Comparison of ENCODE assay signal across 38 cellular contexts in genomic region chr16:74797414-74797813, GRCh38. TPM values are rescaled to one million over a fixed set of nuclear protein-coding genes. Genes with fewer than 3 reads are reported as not detected.
"Had no signal": no experiment of that assay in that cellular context is flagged by ENCODE, and none has a peak within 500 bp of the region (broad histone marks: within the 10 kb centered on the region; RNA-seq: fewer than 3 reads in every experiment).

No MANE protein-coding gene starts in this region.

- H3K4me3 ChIP-seq: adrenal gland, body of pancreas, esophagus squamous epithelium, gastroesophageal sphincter, heart right ventricle had no signal

- H3K4me3 Mint-ChIP-seq: activated CD4-positive, alpha-beta memory T cell treated with anti-CD3 and anti-CD28 coated beads for 36 hours; activated CD8-positive, alpha-beta memory T cell treated with anti-CD3 and anti-CD28 coated beads, Interleukin-2, amount 10 ng/mL, durations not matched to agents 7 days and 5 days; activated CD8-positive, alpha-beta T cell treated with anti-CD3 and anti-CD28 coated beads, Interleukin-2, amount 10 ng/mL, durations not matched to agents 7 days and 5 days; activated naive CD4-positive, alpha-beta T cell treated with anti-CD3 and anti-CD28 coated beads for 36 hours; activated naive CD4-positive, alpha-beta T cell treated with anti-CD3 and anti-CD28 coated beads, Interleukin-2, amount 50 U/mL, for 24 hours; activated naive CD8-positive, alpha-beta T cell treated with anti-CD3 and anti-CD28 coated beads for 36 hours; activated naive CD8-positive, alpha-beta T cell treated with anti-CD3 and anti-CD28 coated beads, Interleukin-2, amount 50 U/mL, for 24 hours; activated T-helper 1 cell treated with anti-CD3 and anti-CD28 coated beads, Interleukin-12 subunit alpha, Interleukin-12 subunit beta, Interleukin-2, Interleukin-4 antibody, amounts not matched to agents 30 ng/mL and 10 ng/mL and 1 ng/mL, durations not matched to agents 14 hours and 24 hours and 36 hours; effector memory CD8-positive, alpha-beta T cell; T-helper 17 cell; T-helper 2 cell treated with Interferon-gamma antibody and Interleukin-4, amounts not matched to agents 5 μg/mL and 100 μg/mL, for 36 hours had no signal

- H3K27ac ChIP-seq: adrenal gland, body of pancreas, epithelial cell of prostate, esophagus squamous epithelium, gastroesophageal sphincter, heart right ventricle had no signal

- H3K27ac Mint-ChIP-seq: activated CD4-positive, alpha-beta memory T cell treated with anti-CD3 and anti-CD28 coated beads for 36 hours; activated CD8-positive, alpha-beta memory T cell treated with anti-CD3 and anti-CD28 coated beads, Interleukin-2, amount 10 ng/mL, durations not matched to agents 7 days and 5 days; activated CD8-positive, alpha-beta T cell treated with anti-CD3 and anti-CD28 coated beads, Interleukin-2, amount 10 ng/mL, durations not matched to agents 7 days and 5 days; activated naive CD4-positive, alpha-beta T cell treated with anti-CD3 and anti-CD28 coated beads for 36 hours; activated naive CD4-positive, alpha-beta T cell treated with anti-CD3 and anti-CD28 coated beads, Interleukin-2, amount 50 U/mL, for 24 hours; activated naive CD8-positive, alpha-beta T cell treated with anti-CD3 and anti-CD28 coated beads for 36 hours; activated naive CD8-positive, alpha-beta T cell treated with anti-CD3 and anti-CD28 coated beads, Interleukin-2, amount 50 U/mL, for 24 hours; activated T-helper 1 cell treated with anti-CD3 and anti-CD28 coated beads, Interleukin-12 subunit alpha, Interleukin-12 subunit beta, Interleukin-2, Interleukin-4 antibody, amounts not matched to agents 30 ng/mL and 10 ng/mL and 1 ng/mL, durations not matched to agents 14 hours and 24 hours and 36 hours; activated T-helper 2 cell treated with anti-CD3 and anti-CD28 coated beads, Interferon-gamma antibody, Interleukin-2, Interleukin-4, amounts not matched to agents 10 μg/mL and 5 μg/mL and 100 μg/mL, durations not matched to agents 14 hours and 24 hours and 36 hours; effector memory CD8-positive, alpha-beta T cell; T-helper 17 cell; T-helper 2 cell treated with Interferon-gamma antibody and Interleukin-4, amounts not matched to agents 5 μg/mL and 100 μg/mL, for 36 hours had no signal

- H3K9me3 ChIP-seq: adrenal gland, body of pancreas, esophagus squamous epithelium had no signal

- DNase-seq: activated CD4-positive, alpha-beta memory T cell treated with anti-CD3 and anti-CD28 coated beads for 36 hours; activated CD4-positive, alpha-beta T cell treated with anti-CD3 and anti-CD28 coated beads for 1 hour; activated CD4-positive, alpha-beta T cell treated with anti-CD3 and anti-CD28 coated beads for 4 hours; activated CD8-positive, alpha-beta memory T cell treated with anti-CD3 and anti-CD28 coated beads, Interleukin-2, amount 10 ng/mL, durations not matched to agents 7 days and 5 days; activated CD8-positive, alpha-beta memory T cell treated with anti-CD3 and anti-CD28 coated beads, Interleukin-2, amount 50 U/mL, for 4 hours; activated CD8-positive, alpha-beta T cell treated with anti-CD3 and anti-CD28 coated beads, Interleukin-2, amount 10 ng/mL, durations not matched to agents 7 days and 5 days; activated effector memory CD4-positive, alpha-beta T cell treated with anti-CD3 and anti-CD28 coated beads, Interleukin-2, amount 50 U/mL, for 16 hours; activated naive CD4-positive, alpha-beta T cell treated with anti-CD3 and anti-CD28 coated beads for 36 hours; activated naive CD8-positive, alpha-beta T cell treated with anti-CD3 and anti-CD28 coated beads for 36 hours; activated naive CD8-positive, alpha-beta T cell treated with anti-CD3 and anti-CD28 coated beads, Interleukin-2, amount 50 U/mL, for 24 hours; activated T-cell treated with anti-CD3 and anti-CD28 coated beads, Interleukin-2, amount 50 U/mL, for 1 hour; activated T-cell treated with anti-CD3 and anti-CD28 coated beads, Interleukin-2, amount 50 U/mL, for 48 hours; adrenal gland; amygdala; aorta; body of pancreas; cortex of kidney; dermis blood vessel endothelial cell; effector CD4-positive, alpha-beta T cell; effector memory CD8-positive, alpha-beta T cell; esophagus squamous epithelium; foreskin melanocyte; heart right ventricle; T-helper 1 cell; T-helper 17 cell; T1000 had no signal

- H3K36me3 ChIP-seq: adrenal gland, esophagus squamous epithelium, gastroesophageal sphincter, heart right ventricle had no signal

- H3K27me3 ChIP-seq: body of pancreas had no signal

- H3K9me3 Mint-ChIP-seq: activated naive CD4-positive, alpha-beta T cell treated with anti-CD3 and anti-CD28 coated beads for 36 hours; activated T-helper 2 cell treated with anti-CD3 and anti-CD28 coated beads, Interferon-gamma antibody, Interleukin-2, Interleukin-4, amounts not matched to agents 10 μg/mL and 5 μg/mL and 100 μg/mL, durations not matched to agents 14 hours and 24 hours and 36 hours; effector memory CD8-positive, alpha-beta T cell; T-helper 2 cell treated with Interferon-gamma antibody and Interleukin-4, amounts not matched to agents 5 μg/mL and 100 μg/mL, for 36 hours had no signal

- H3K4me1 Mint-ChIP-seq: activated CD8-positive, alpha-beta memory T cell treated with anti-CD3 and anti-CD28 coated beads, Interleukin-2, amount 10 ng/mL, durations not matched to agents 7 days and 5 days; activated naive CD4-positive, alpha-beta T cell treated with anti-CD3 and anti-CD28 coated beads, Interleukin-2, amount 50 U/mL, for 24 hours; activated naive CD8-positive, alpha-beta T cell treated with anti-CD3 and anti-CD28 coated beads for 36 hours; activated naive CD8-positive, alpha-beta T cell treated with anti-CD3 and anti-CD28 coated beads, Interleukin-2, amount 50 U/mL, for 24 hours had no signal

- H3K36me3 Mint-ChIP-seq: activated CD4-positive, alpha-beta memory T cell treated with anti-CD3 and anti-CD28 coated beads for 36 hours; activated CD8-positive, alpha-beta memory T cell treated with anti-CD3 and anti-CD28 coated beads, Interleukin-2, amount 10 ng/mL, durations not matched to agents 7 days and 5 days; activated naive CD4-positive, alpha-beta T cell treated with anti-CD3 and anti-CD28 coated beads, Interleukin-2, amount 50 U/mL, for 24 hours; activated naive CD8-positive, alpha-beta T cell treated with anti-CD3 and anti-CD28 coated beads for 36 hours had no signal

- H3K4me1 ChIP-seq: adrenal gland, body of pancreas, esophagus squamous epithelium, gastroesophageal sphincter, heart right ventricle had no signal

- FAIRE-seq: endothelial cell of umbilical vein had no signal

- ATAC-seq: activated CD8-positive, alpha-beta memory T cell treated with anti-CD3 and anti-CD28 coated beads, Interleukin-2, amount 10 ng/mL, durations not matched to agents 7 days and 5 days; activated CD8-positive, alpha-beta T cell treated with anti-CD3 and anti-CD28 coated beads, Interleukin-2, amount 10 ng/mL, durations not matched to agents 7 days and 5 days; activated naive CD8-positive, alpha-beta T cell treated with anti-CD3 and anti-CD28 coated beads, Interleukin-2, amount 50 U/mL, for 24 hours; body of pancreas; effector memory CD8-positive, alpha-beta T cell; gastroesophageal sphincter; heart right ventricle; T-helper 17 cell had no signal

RNA-seq across cellular contexts. Expression of gene FA2H, which starts 22.8 kb away (rescaled TPM):
- total RNA-seq: activated CD8-positive, alpha-beta memory T cell treated with anti-CD3 and anti-CD28 coated beads for 36 hours; activated CD8-positive, alpha-beta T cell treated with anti-CD3 and anti-CD28 coated beads, Interleukin-2, amount 10 ng/mL, durations not matched to agents 7 days and 5 days; activated naive CD8-positive, alpha-beta T cell treated with anti-CD3 and anti-CD28 coated beads for 36 hours; activated T-helper 1 cell treated with anti-CD3 and anti-CD28 coated beads, Interleukin-12 subunit alpha, Interleukin-12 subunit beta, Interleukin-2, Interleukin-4 antibody, amounts not matched to agents 30 ng/mL and 10 ng/mL and 1 ng/mL, durations not matched to agents 14 hours and 24 hours and 36 hours; activated T-helper 2 cell treated with anti-CD3 and anti-CD28 coated beads, Interferon-gamma antibody, Interleukin-2, Interleukin-4, amounts not matched to agents 10 μg/mL and 5 μg/mL and 100 μg/mL, durations not matched to agents 14 hours and 24 hours and 36 hours; chondrocyte; dermis blood vessel endothelial cell; endothelial cell of umbilical vein; fibroblast of lung; fibroblast of villous mesenchyme; glomerular endothelial cell had no signal
- polyA plus RNA-seq: endothelial cell of umbilical vein, fibroblast of lung had no signal
